In genomic region chr5:177476531-177477233, GRCh38 we compare ENCODE assay signal across 9 cellular contexts. TPM values are rescaled to one million over a fixed set of nuclear protein-coding genes. Genes with fewer than 3 reads are reported as not detected.
DNase-seq lines count a peak whose midpoint lies in the region; ATAC-seq and TF ChIP-seq lines count a peak whose summit lies in the region.
"Had no signal": no experiment of that assay in that cellular context is flagged by ENCODE, and none has a peak within 500 bp of the region (broad histone marks: within the 10 kb centered on the region; RNA-seq: fewer than 3 reads in every experiment).

No MANE protein-coding gene starts in this region.

- no peak for DNase-seq in activated CD8-positive, alpha-beta memory T cell treated with anti-CD3 and anti-CD28 coated beads, Interleukin-2, amount 10 ng/mL, durations not matched to agents 7 days and 5 days
- DNase-seq in activated CD8-positive, alpha-beta memory T cell treated with anti-CD3 and anti-CD28 coated beads, Interleukin-2, amount 50 U/mL, for 48 hours = no peak
- DNase-seq in endothelial cell (ENCODE audit: low spot score) = no peak
- no peak for DNase-seq in activated CD4-positive, alpha-beta memory T cell treated with anti-CD3 and anti-CD28 coated beads for 36 hours
- no peak for DNase-seq in amygdala (lab: John Stamatoyannopoulos, UW)
- DNase-seq: central memory CD4-positive, alpha-beta T cell; occipital lobe had no signal

- peaks cover 52% of the 10 kb centered on the region for H3K4me1 Mint-ChIP-seq in activated CD8-positive, alpha-beta memory T cell treated with anti-CD3 and anti-CD28 coated beads, Interleukin-2, amount 10 ng/mL, durations not matched to agents 7 days and 5 days
- H3K4me1 Mint-ChIP-seq in endothelial cell (ENCODE audit: unreplicated experiment) = peaks cover 26% of the 10 kb centered on the region
- peaks cover 32% of the 10 kb centered on the region for H3K4me1 Mint-ChIP-seq in activated CD4-positive, alpha-beta memory T cell treated with anti-CD3 and anti-CD28 coated beads for 36 hours (ENCODE audit: low read depth)

- H3K4me3 Mint-ChIP-seq in activated CD8-positive, alpha-beta memory T cell treated with anti-CD3 and anti-CD28 coated beads, Interleukin-2, amount 10 ng/mL, durations not matched to agents 7 days and 5 days = no peak overlapping the region
- H3K4me3 Mint-ChIP-seq in endothelial cell (ENCODE audit: unreplicated experiment) = peak overlapping the region; percentile 78
- no peak overlapping the region for H3K4me3 Mint-ChIP-seq in activated CD4-positive, alpha-beta memory T cell treated with anti-CD3 and anti-CD28 coated beads for 36 hours

- H3K9me3 Mint-ChIP-seq in activated CD8-positive, alpha-beta memory T cell treated with anti-CD3 and anti-CD28 coated beads, Interleukin-2, amount 10 ng/mL, durations not matched to agents 7 days and 5 days (ENCODE audit: low read depth) = no peaks in the 10 kb centered on the region
- no peaks in the 10 kb centered on the region for H3K9me3 Mint-ChIP-seq in endothelial cell (ENCODE audit: unreplicated experiment)
- H3K9me3 Mint-ChIP-seq in activated CD4-positive, alpha-beta memory T cell treated with anti-CD3 and anti-CD28 coated beads for 36 hours = no peaks in the 10 kb centered on the region

- no peak for TF ChIP-seq CTCF in endothelial cell (IDR thresholded peaks at IDR 0.05; ENCODE audit: unreplicated experiment)

- H3K9ac ChIP-seq in stomach smooth muscle (ENCODE audit: low read length in 2 of 2) = no peak overlapping the region

- CTCF ChIA-PET in activated CD8-positive, alpha-beta memory T cell treated with anti-CD3 and anti-CD28 coated beads, Interleukin-2, amount 10 ng/mL, durations not matched to agents 7 days and 5 days (lab: Charles Lee) = interaction anchor here (0.7 to 9.1 kb wide), 11 partner anchors 11 to 73 kb away, joined by 3 to 136 read pairs (median 4); partner anchors contain the start of gene PDLIM7
- CTCF ChIA-PET in activated CD4-positive, alpha-beta memory T cell treated with anti-CD3 and anti-CD28 coated beads for 36 hours (lab: Charles Lee) = interaction anchor here (0.8 to 1.8 kb wide), 4 partner anchors 19 to 167 kb away, joined by 3 to 5 read pairs (median 4); no protein-coding TSS in a partner anchor

- H3K27me3 Mint-ChIP-seq in activated CD8-positive, alpha-beta memory T cell treated with anti-CD3 and anti-CD28 coated beads, Interleukin-2, amount 10 ng/mL, durations not matched to agents 7 days and 5 days = no peaks in the 10 kb centered on the region
- H3K27me3 Mint-ChIP-seq in endothelial cell (ENCODE audit: unreplicated experiment) = peaks cover 27% of the 10 kb centered on the region
- peaks cover 5% of the 10 kb centered on the region for H3K27me3 Mint-ChIP-seq in activated CD4-positive, alpha-beta memory T cell treated with anti-CD3 and anti-CD28 coated beads for 36 hours

- no peaks in the 10 kb centered on the region for H3K36me3 Mint-ChIP-seq in activated CD8-positive, alpha-beta memory T cell treated with anti-CD3 and anti-CD28 coated beads, Interleukin-2, amount 10 ng/mL, durations not matched to agents 7 days and 5 days
- H3K36me3 Mint-ChIP-seq in endothelial cell (ENCODE audit: low read depth, unreplicated experiment) = peaks cover 19% of the 10 kb centered on the region
- H3K36me3 Mint-ChIP-seq in activated CD4-positive, alpha-beta memory T cell treated with anti-CD3 and anti-CD28 coated beads for 36 hours = peaks cover 2% of the 10 kb centered on the region

- H3K9me3 ChIP-seq in stomach smooth muscle (ENCODE audit: control insufficient read depth in 2 of 2, low read length in 2 of 2) = no peaks in the 10 kb centered on the region

- no peaks in the 10 kb centered on the region for H3K27me3 ChIP-seq in stomach smooth muscle (ENCODE audit: control insufficient read depth in 1 of 2, insufficient read depth in 2 of 2, low read length in 2 of 2)

- ATAC-seq in activated CD8-positive, alpha-beta memory T cell treated with anti-CD3 and anti-CD28 coated beads, Interleukin-2, amount 10 ng/mL, durations not matched to agents 7 days and 5 days = no peak
- ATAC-seq: activated CD4-positive, CD25-positive, alpha-beta regulatory T cell treated with anti-CD3 and anti-CD28 coated beads, Interleukin-2, amount 50 U/mL, for 24 hours had no signal

- no peak overlapping the region for H3K4me3 ChIP-seq in stomach smooth muscle (ENCODE audit: low read length in 2 of 2)

- POLR2A ChIA-PET in activated CD4-positive, alpha-beta memory T cell treated with anti-CD3 and anti-CD28 coated beads for 36 hours (lab: Charles Lee) = interaction anchor here (1.0 kb wide), 1 partner anchor 19 kb away, joined by 3 read pairs; no protein-coding TSS in a partner anchor

- H3K36me3 ChIP-seq in stomach smooth muscle (ENCODE audit: control insufficient read depth in 2 of 2, insufficient read depth in 2 of 2, low read length in 2 of 2) = peaks cover under 1 to 3% of the 10 kb centered on the region in 2 donors

- peak overlapping the region; percentile 19 for H3K27ac Mint-ChIP-seq in activated CD8-positive, alpha-beta memory T cell treated with anti-CD3 and anti-CD28 coated beads, Interleukin-2, amount 10 ng/mL, durations not matched to agents 7 days and 5 days
- no peak overlapping the region for H3K27ac Mint-ChIP-seq in endothelial cell (ENCODE audit: unreplicated experiment)
- no peak overlapping the region for H3K27ac Mint-ChIP-seq in activated CD4-positive, alpha-beta memory T cell treated with anti-CD3 and anti-CD28 coated beads for 36 hours

- H3K27ac ChIP-seq in stomach smooth muscle (ENCODE audit: low read length) = peak overlapping the region; percentile 91

- intact Hi-C loops in activated CD4-positive, alpha-beta memory T cell treated with anti-CD3 and anti-CD28 coated beads for 36 hours (cut with micrococcal nuclease) = no loop called here

- peaks cover 82% of the 10 kb centered on the region for H3K4me1 ChIP-seq in stomach smooth muscle (ENCODE audit: control insufficient read depth, insufficient read depth, low read length)

RNA-seq across cellular contexts. Expression of gene DBN1, which starts 3.2 kb away (rescaled TPM):
- 100 to 1,000 TPM in 1 of 2 experiments, 10 to 100 TPM in 1; 81.5 to 128 TPM for total RNA-seq in activated CD8-positive, alpha-beta memory T cell treated with anti-CD3 and anti-CD28 coated beads, Interleukin-2, amount 10 ng/mL, durations not matched to agents 7 days and 5 days
- 315 TPM for total RNA-seq in endothelial cell (ENCODE audit: unreplicated experiment)
- 10 to 100 TPM; 12.1 to 15.9 TPM for total RNA-seq in activated CD4-positive, alpha-beta memory T cell treated with anti-CD3 and anti-CD28 coated beads for 36 hours

RNA-seq across cellular contexts. Expression of gene PDLIM7, which starts 20.7 kb away (rescaled TPM):
- total RNA-seq in activated CD8-positive, alpha-beta memory T cell treated with anti-CD3 and anti-CD28 coated beads, Interleukin-2, amount 10 ng/mL, durations not matched to agents 7 days and 5 days = 10 to 100 TPM; 72.9 to 81.2 TPM
- total RNA-seq in endothelial cell (ENCODE audit: unreplicated experiment) = 238 TPM
- 10 to 100 TPM; 50.2 to 56.6 TPM for total RNA-seq in activated CD4-positive, alpha-beta memory T cell treated with anti-CD3 and anti-CD28 coated beads for 36 hours

RNA-seq across cellular contexts. Expression of gene PRR7, which starts 30.1 kb away (rescaled TPM):
- total RNA-seq in activated CD8-positive, alpha-beta memory T cell treated with anti-CD3 and anti-CD28 coated beads, Interleukin-2, amount 10 ng/mL, durations not matched to agents 7 days and 5 days = 1 to 10 TPM; 3.1 to 5.3 TPM
- total RNA-seq in endothelial cell (ENCODE audit: unreplicated experiment) = 0.97 TPM
- total RNA-seq in activated CD4-positive, alpha-beta memory T cell treated with anti-CD3 and anti-CD28 coated beads for 36 hours = 10 to 100 TPM; 13.3 to 13.6 TPM

RNA-seq across cellular contexts. Expression of gene DOK3, which starts 32.9 kb away (rescaled TPM):
- total RNA-seq in activated CD8-positive, alpha-beta memory T cell treated with anti-CD3 and anti-CD28 coated beads, Interleukin-2, amount 10 ng/mL, durations not matched to agents 7 days and 5 days = 1 to 10 TPM; 3.3 to 5.7 TPM
- total RNA-seq in endothelial cell (ENCODE audit: unreplicated experiment) = 51.4 TPM
- 1 to 10 TPM in 1 of 2 experiments, under 1 TPM in 1; 0.52 to 1.3 TPM for total RNA-seq in activated CD4-positive, alpha-beta memory T cell treated with anti-CD3 and anti-CD28 coated beads for 36 hours

RNA-seq across cellular contexts. Expression of gene DDX41, which starts 40.1 kb away (rescaled TPM):
- total RNA-seq in activated CD8-positive, alpha-beta memory T cell treated with anti-CD3 and anti-CD28 coated beads, Interleukin-2, amount 10 ng/mL, durations not matched to agents 7 days and 5 days = 100 to 1,000 TPM; 126 to 130 TPM
- 125 TPM for total RNA-seq in endothelial cell (ENCODE audit: unreplicated experiment)
- 100 to 1,000 TPM; 143 to 145 TPM for total RNA-seq in activated CD4-positive, alpha-beta memory T cell treated with anti-CD3 and anti-CD28 coated beads for 36 hours

Comparison
In these comparisons a context has a peak if more than half of its experiments do, and no peak if none do; other contexts are left out.
1. RNA of gene DBN1, which starts 3.2 kb away (total RNA-seq): 315 TPM in endothelial cell (single experiment) and 81.5 to 128 TPM in activated CD8-positive, alpha-beta memory T cell treated with anti-CD3 and anti-CD28 coated beads, Interleukin-2, amount 10 ng/mL, durations not matched to agents 7 days and 5 days; 12.1 to 15.9 TPM in activated CD4-positive, alpha-beta memory T cell treated with anti-CD3 and anti-CD28 coated beads for 36 hours; every median in the first group is over 4 times any median in the second.